Comparison of ENCODE assay signal across 8 cellular contexts in genomic region chr9:91422832-91423711, GRCh38. TPM values are rescaled to one million over a fixed set of nuclear protein-coding genes. Genes with fewer than 3 reads are reported as not detected.
DNase-seq lines count a peak whose midpoint lies in the region; ATAC-seq and TF ChIP-seq lines count a peak whose summit lies in the region.

No MANE protein-coding gene starts in this region.

- peak; percentile 32 for ATAC-seq in GM19025 (IDR thresholded peaks at IDR 0.05; ENCODE audit: low read depth, unreplicated experiment)
- peak; percentile 22 for ATAC-seq in HG03196 (IDR thresholded peaks at IDR 0.05; ENCODE audit: unreplicated experiment)

- peak overlapping the region; percentile 95 to 97 (median 96) for H3K4me3 Mint-ChIP-seq in nephron

- H3K4me1 ChIP-seq in tibial artery = peaks cover 0 to 38% (median 21%) of the 10 kb centered on the region in 4 donors

- no peaks in the 10 kb centered on the region for H3K36me3 Mint-ChIP-seq in nephron (ENCODE audit: low read depth)

- H3K4me3 ChIP-seq in BJ (ENCODE audit: low read depth, low read length) (peak overlapping the region; percentile 65), fibroblast of the aortic adventitia (ENCODE audit: low read depth, low read length) (peak overlapping the region; percentile 91), tibial artery (peak overlapping the region; percentile 73 to 77)

- peak; percentile 44 for TF ChIP-seq CTCF in BJ (IDR thresholded peaks at IDR 0.05; ENCODE audit: insufficient read depth, low read depth, low read length)
- TF ChIP-seq CTCF in fibroblast of the aortic adventitia (IDR thresholded peaks at IDR 0.05; ENCODE audit: insufficient read depth, low read length) = peak; percentile 46
- TF ChIP-seq CTCF in nephron (IDR thresholded peaks at IDR 0.05; ENCODE audit: unreplicated experiment in 3 of 3) = peak; percentile 19 to 21 (median 20)
- peak in 1 of 2 experiments; percentile 20 for TF ChIP-seq CTCF in tibial artery (IDR thresholded peaks at IDR 0.05)

- CTCF ChIA-PET in BJ (lab: Yijun Ruan, JAX) = interaction anchor here (0.6 to 11.5 kb wide), 11 partner anchors 10 to 511 kb away, joined by 3 to 152 read pairs (median 3); no protein-coding TSS in a partner anchor

- peak overlapping the region; percentile 81 to 89 for H3K27ac ChIP-seq in tibial artery

- POLR2A ChIA-PET in BJ (lab: Charles Lee) = interaction anchor here (0.7 kb wide), 2 partner anchors 51 to 215 kb away, joined by 6 to 10 read pairs; no protein-coding TSS in a partner anchor

- H3K27ac Mint-ChIP-seq in nephron = peak overlapping the region; percentile 84 to 96 (median 93)

- DNase-seq in BJ (ENCODE audit: low read depth) = peak; percentile 65
- DNase-seq in OCI-M1 (lab: John Stamatoyannopoulos, UW) = peak; percentile 77
- peak; percentile 84 for DNase-seq in activated effector memory CD4-positive, alpha-beta T cell treated with anti-CD3 and anti-CD28 coated beads, Interleukin-2, amount 50 U/mL, for 16 hours
- peak; percentile 94 for DNase-seq in fibroblast of the aortic adventitia (ENCODE audit: low read depth)
- peak; percentile 85 to 93 for DNase-seq in tibial artery

- H3K27me3 Mint-ChIP-seq in nephron (ENCODE audit: low read depth) = peaks cover 25% of the 10 kb centered on the region

- H3K27me3 ChIP-seq in BJ (ENCODE audit: control insufficient read depth, insufficient read depth, low read length) (no peaks in the 10 kb centered on the region), tibial artery (no peaks in the 10 kb centered on the region)

- H3K9me3 Mint-ChIP-seq in nephron = no peaks in the 10 kb centered on the region

- H3K4me1 Mint-ChIP-seq in nephron = peaks cover 35% of the 10 kb centered on the region

- no peaks in the 10 kb centered on the region for H3K36me3 ChIP-seq in BJ (ENCODE audit: control insufficient read depth, insufficient read depth, low read length)
- H3K36me3 ChIP-seq in tibial artery = no peaks in the 10 kb centered on the region

- no peaks in the 10 kb centered on the region for H3K9me3 ChIP-seq in tibial artery

- intact Hi-C loops in tibial artery (cut with DNase I; ENCODE audit: low total_unique reads) = loop anchor here (2.0 to 10.0 kb wide), 2 partner anchors 230 to 1818 kb away; partner anchors contain the start of gene GADD45G

RNA-seq across cellular contexts. Expression of gene NFIL3, which starts 0.6 kb away (rescaled TPM):
- polyA plus RNA-seq in BJ (2011; rRNA removed) = 6.9 and 11.4 TPM in 2 replicates
- 7.6 and 11.7 TPM in 2 replicates for polyA minus RNA-seq in BJ (2011; rRNA and poly(A)+ RNA removed)
- total RNA-seq in fibroblast of the aortic adventitia (ENCODE audit: low replicate concordance) = 18.8 and 21.4 TPM in 2 replicates

Comparison
In these comparisons a context has a peak if more than half of its experiments do, and no peak if none do; other contexts are left out.
1. Peak in every context shown above with its lines: DNase-seq, ATAC-seq, H3K4me3 ChIP-seq and H3K27ac ChIP-seq.